8 cellular contexts compared by ENCODE assay signal in the genomic region with DNA sequence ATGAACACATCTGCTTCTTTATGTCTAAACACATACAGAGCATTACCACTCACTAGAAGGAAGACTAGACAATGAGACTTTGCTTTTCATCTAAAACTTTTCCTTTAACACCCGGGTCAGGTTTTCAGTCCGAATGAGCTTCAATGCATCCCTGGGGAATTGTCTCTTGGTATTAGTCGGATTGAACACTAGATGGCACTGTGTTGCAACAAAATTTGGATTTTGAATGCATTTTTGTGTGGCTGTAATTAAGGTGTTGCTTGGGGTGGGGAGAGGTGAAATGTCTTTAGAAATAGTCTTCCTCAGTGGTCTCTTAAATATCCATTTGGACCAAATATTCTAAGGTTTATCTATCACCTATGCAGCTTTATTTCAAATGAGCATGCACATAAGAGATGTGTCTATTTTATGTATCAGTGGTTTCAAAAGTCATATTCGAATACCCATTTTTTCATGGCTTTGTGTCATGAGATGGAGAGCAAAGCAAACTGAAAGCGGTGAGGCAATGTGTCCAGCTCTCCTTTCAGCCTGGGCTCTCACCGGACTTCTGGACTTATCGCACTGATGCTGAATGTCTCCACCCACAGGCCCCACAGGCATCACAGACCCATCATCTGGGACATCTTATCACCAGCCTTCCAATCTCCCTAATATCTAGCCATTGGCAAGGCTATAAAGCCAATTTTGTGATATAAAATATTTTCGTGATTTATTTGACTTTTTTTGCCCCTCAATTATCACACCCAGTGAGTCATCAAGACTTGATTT.
DNase-seq lines count a peak whose midpoint lies in the region; ATAC-seq, FAIRE-seq and TF ChIP-seq lines count a peak whose summit lies in the region.

No MANE protein-coding gene starts in this region.

- TF ChIP-seq CTCF in GM13976 (IDR thresholded peaks at IDR 0.05; ENCODE audit: borderline replicate concordance, control extremely low read depth, extremely low read depth, insufficient read depth, missing control alignments): peak; percentile 49

- in situ Hi-C loops in GM13976 (cut with MboI; ENCODE audit: low sequenced_read_pairs, unreplicated experiment): loop anchor here (10.0 kb wide), 1 partner anchor 1257 kb away; the partner anchor contains the start of gene ID2

- ATAC-seq in HG02938 (IDR thresholded peaks at IDR 0.05; ENCODE audit: unreplicated experiment) (no peak), GM21717 (IDR thresholded peaks at IDR 0.05; ENCODE audit: unreplicated experiment) (no peak)

- DNase-seq in Ammon's horn (ENCODE audit: low spot score) (peak; percentile 68), GM13976 (ENCODE audit: low spot score) (peak; percentile 57), NCI-H1694 treated with DMSO at 0.1 percent for 48 hours (lab: John Stamatoyannopoulos, UW) (peak; percentile 96), SKM-1 treated with dmso at 0.1 percent for 144 hours (lab: John Stamatoyannopoulos, UW; ENCODE audit: unreplicated experiment) (peak; percentile 39), mucosa of gallbladder (ENCODE audit: low spot score) (peak; percentile 38)

- peak; percentile 75 for FAIRE-seq in endometrium (lab: Jason Lieb, UNC)

Comparison
In these comparisons a context has a peak if more than half of its experiments do, and no peak if none do; other contexts are left out.
1. DNase-seq: peak in every context shown above with its lines; median percentile 96 in NCI-H1694 treated with DMSO at 0.1 percent for 48 hours; 68 in Ammon's horn; 57 in GM13976; 39 in SKM-1 treated with dmso at 0.1 percent for 144 hours; 38 in mucosa of gallbladder.